ENCODE assay signal across 8 cellular contexts in the genomic region with DNA sequence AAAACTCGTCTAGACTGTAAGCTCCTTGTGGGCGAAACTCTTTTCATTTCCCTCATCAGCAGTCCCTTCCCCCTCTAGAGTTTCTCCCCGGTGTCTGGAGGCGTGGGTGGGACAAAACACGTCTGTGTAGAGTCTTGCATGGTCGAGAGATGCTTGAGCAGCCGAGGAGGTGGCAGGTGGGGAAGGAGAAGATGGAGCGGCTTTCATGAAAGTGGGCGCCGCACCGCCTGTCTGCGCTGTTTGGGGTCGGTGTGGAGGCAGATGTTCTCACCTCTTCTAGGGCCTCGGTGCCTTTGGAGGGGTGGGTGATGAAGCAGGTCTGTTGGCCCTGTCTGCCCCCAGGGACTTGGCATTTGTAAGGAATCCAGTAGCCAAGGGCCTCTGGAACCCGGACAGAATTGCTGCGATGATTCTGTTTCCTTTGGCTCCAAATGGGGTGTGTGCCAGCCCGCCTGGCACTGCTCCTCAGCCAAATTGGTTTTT. TPM values are rescaled to one million over a fixed set of nuclear protein-coding genes. Genes with fewer than 3 reads are reported as not detected.
DNase-seq lines count a peak whose midpoint lies in the region; ATAC-seq, FAIRE-seq and TF ChIP-seq lines count a peak whose summit lies in the region.

No MANE protein-coding gene starts in this region.

- no peak for TF ChIP-seq CTCF in bronchial epithelial cell (IDR thresholded peaks at IDR 0.05; ENCODE audit: insufficient read depth, low read length, severe bottlenecking)

- H3K79me2 ChIP-seq in Karpas-422 (ENCODE audit: low read length): peaks cover 14% of the 10 kb centered on the region

- no peak for ATAC-seq in GM18517 (IDR thresholded peaks at IDR 0.05; ENCODE audit: unreplicated experiment)
- no peak for ATAC-seq in HG02973 (IDR thresholded peaks at IDR 0.05; ENCODE audit: unreplicated experiment)
- ATAC-seq in GM19452 (IDR thresholded peaks at IDR 0.05; ENCODE audit: unreplicated experiment): no peak

- H3K27me3 ChIP-seq in Karpas-422 (ENCODE audit: low read length) (no peaks in the 10 kb centered on the region), bronchial epithelial cell (ENCODE audit: control insufficient read depth, insufficient read depth, low read length) (no peaks in the 10 kb centered on the region), muscle layer of duodenum (ENCODE audit: low read depth, low read length) (no peaks in the 10 kb centered on the region)

- H3K9ac ChIP-seq in Karpas-422 (ENCODE audit: low read length): peak overlapping the region; percentile 85

- no peak overlapping the region for H2AFZ ChIP-seq in Karpas-422 (ENCODE audit: low read length)

- H3K9me3 ChIP-seq in Karpas-422 (ENCODE audit: low read length) (no peaks in the 10 kb centered on the region), muscle layer of duodenum (ENCODE audit: control insufficient read depth in 1 of 2, low read length in 2 of 2) (no peaks in the 10 kb centered on the region)

- DNase-seq in Ammon's horn (ENCODE audit: low spot score) (peak; percentile 36), Karpas-422 (no peak), bronchial epithelial cell (ENCODE audit: low read depth) (no peak), COLO668 (lab: John Stamatoyannopoulos, UW; ENCODE audit: unreplicated experiment) (no peak)

- H3K27ac ChIP-seq in Karpas-422 (ENCODE audit: low read length): no peak overlapping the region
- H3K27ac ChIP-seq in muscle layer of duodenum (ENCODE audit: low read length): no peak overlapping the region

- H3K4me1 ChIP-seq in Karpas-422 (ENCODE audit: low read length) (peaks cover 25% of the 10 kb centered on the region), muscle layer of duodenum (ENCODE audit: control insufficient read depth in 1 of 2, insufficient read depth in 2 of 2, low read length in 2 of 2) (peaks cover 8 to 27% of the 10 kb centered on the region in 2 donors)

- peak overlapping the region; percentile 72 for H3K4me3 ChIP-seq in Karpas-422 (ENCODE audit: low read length)
- peak overlapping the region; percentile 71 for H3K4me3 ChIP-seq in bronchial epithelial cell (ENCODE audit: low read depth, low read length)
- peak overlapping the region; percentile 70 to 80 for H3K4me3 ChIP-seq in muscle layer of duodenum (ENCODE audit: low read depth in 1 of 2, low read length in 2 of 2)

- no peak for FAIRE-seq in bronchial epithelial cell (lab: Jason Lieb, UNC)

- peak overlapping the region; percentile 73 for H3K4me2 ChIP-seq in Karpas-422 (ENCODE audit: low read depth, low read length, poor library complexity, severe bottlenecking)

- no peaks in the 10 kb centered on the region for H3K9me2 ChIP-seq in Karpas-422 (replicated peaks; ENCODE audit: insufficient read depth, low read length)

- H4K20me1 ChIP-seq in Karpas-422 (ENCODE audit: insufficient read depth, low read depth, low read length): no peaks in the 10 kb centered on the region

- 0 out of 2 replicates have a peak, but pooled peaks cover 3% of the 10 kb centered on the region for H3K36me3 ChIP-seq in Karpas-422 (ENCODE audit: insufficient read depth, low read length)
- peaks cover 16% of the 10 kb centered on the region for H3K36me3 ChIP-seq in bronchial epithelial cell (ENCODE audit: control insufficient read depth, insufficient read depth, low read length)
- peaks cover 26 to 31% of the 10 kb centered on the region in 2 donors for H3K36me3 ChIP-seq in muscle layer of duodenum (ENCODE audit: control insufficient read depth in 1 of 2, insufficient read depth in 2 of 2, low read length in 2 of 2)

RNA-seq across cellular contexts. Expression of gene BRPF3, which starts 1.2 kb away (rescaled TPM):
- total RNA-seq in Karpas-422 (2014; rRNA removed; shearing (Covaris generic); ENCODE audit: low replicate concordance): 10.3 and 16.2 TPM in 2 replicates
- total RNA-seq in bronchial epithelial cell: 6.3 and 10.1 TPM in 2 replicates
